Comparison of ENCODE assay signal across 26 cellular contexts in the genomic region with DNA sequence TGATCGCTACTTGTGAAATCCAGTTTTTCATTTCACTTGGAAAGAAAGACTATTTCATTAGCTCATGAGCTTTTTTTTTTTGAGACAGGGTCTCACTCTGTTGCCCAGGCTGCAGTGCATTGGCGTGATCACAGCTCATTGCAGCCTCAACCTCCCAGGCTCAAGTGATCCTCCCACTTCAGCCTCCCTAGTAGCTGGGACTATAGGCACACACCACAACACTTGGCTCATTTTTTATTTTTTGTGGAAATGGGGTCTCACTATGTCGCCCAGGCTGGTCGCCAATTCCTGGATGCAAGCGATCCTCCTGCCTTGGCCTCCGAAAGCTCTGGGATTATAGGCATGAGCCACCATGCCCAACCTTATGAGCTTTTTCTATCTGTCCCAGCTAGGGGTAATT.
"Had no signal": no experiment of that assay in that cellular context is flagged by ENCODE, and none has a peak within 500 bp of the region (broad histone marks: within the 10 kb centered on the region; RNA-seq: fewer than 3 reads in every experiment).

No MANE protein-coding gene starts in this region.

- H3K27me3 ChIP-seq: foreskin keratinocyte, gastroesophageal sphincter, heart right ventricle, neural progenitor cell, sigmoid colon, testis, tibial artery, upper lobe of left lung, uterus had no signal

- H3K27me3 Mint-ChIP-seq: naive thymus-derived CD4-positive, alpha-beta T cell; progenitor cell of endocrine pancreas; stimulated activated memory B cell treated with anti-CD40 and anti-IgM and Interleukin-4, amounts not matched to agents 10 μg/mL and 1 μg/mL and 100 μg/mL, for 72 hours had no signal

- H3K36me3 ChIP-seq: gastroesophageal sphincter, heart right ventricle, left lung, neural progenitor cell, sigmoid colon, tibial artery, upper lobe of left lung, uterus had no signal

- H2AFZ ChIP-seq: neural progenitor cell had no signal

- H3K9me3 Mint-ChIP-seq: endodermal cell, nephron, neural progenitor cell had no signal

- H3K4me3 Mint-ChIP-seq: endodermal cell; naive thymus-derived CD4-positive, alpha-beta T cell; nephron; neural progenitor cell; stimulated activated memory B cell treated with anti-CD40 and anti-IgM and Interleukin-4, amounts not matched to agents 10 μg/mL and 1 μg/mL and 100 μg/mL, for 72 hours had no signal

- H3K79me2 ChIP-seq: parathyroid adenoma had no signal

- H3K4me2 ChIP-seq: neural progenitor cell had no signal

- DNase-seq: effector CD8-positive, alpha-beta T cell; endodermal cell; foreskin keratinocyte; heart right ventricle; hippocampal formation; left cardiac atrium; left lung; mesenchymal stem cell; midbrain; naive thymus-derived CD4-positive, alpha-beta T cell; sigmoid colon; stimulated activated CD4-positive, alpha-beta T cell treated with anti-CD3 and anti-CD28 coated beads, Interleukin-4, amount 100 ng/mL, for 4 hours; stimulated activated naive CD8-positive, alpha-beta T cell treated with anti-CD3 and anti-CD28 coated beads, Interleukin-15, Interleukin-2, amounts not matched to agents 100 U/mL and 50 U/mL, for 24 hours; substantia nigra; testis; tibial artery; upper lobe of left lung; uterus had no signal

- H3K4me3 ChIP-seq: gastroesophageal sphincter, heart right ventricle, left lung, neural progenitor cell, sigmoid colon, testis, tibial artery, upper lobe of left lung, uterus had no signal

- H3K36me3 Mint-ChIP-seq: neural progenitor cell; stimulated activated memory B cell treated with anti-CD40 and anti-IgM and Interleukin-4, amounts not matched to agents 10 μg/mL and 1 μg/mL and 100 μg/mL, for 72 hours had no signal

- ATAC-seq: esophagus mucosa; foreskin keratinocyte; gastroesophageal sphincter; heart right ventricle; left cardiac atrium; left lung; naive thymus-derived CD4-positive, alpha-beta T cell; stimulated activated memory B cell treated with anti-CD40 and anti-IgM and Interleukin-4, amounts not matched to agents 10 μg/mL and 1 μg/mL and 100 μg/mL, for 72 hours; stimulated activated naive CD8-positive, alpha-beta T cell treated with anti-CD3 and anti-CD28 coated beads, Interleukin-15, Interleukin-2, amounts not matched to agents 100 U/mL and 50 U/mL, for 24 hours had no signal

- H3K4me1 ChIP-seq: gastroesophageal sphincter, parathyroid adenoma, testis, tibial artery, upper lobe of left lung, uterus had no signal

- H3K27ac Mint-ChIP-seq: endodermal cell, progenitor cell of endocrine pancreas had no signal

- H3K9me3 ChIP-seq: gastroesophageal sphincter, heart right ventricle, left lung, sigmoid colon, testis, tibial artery, upper lobe of left lung, uterus had no signal

- H3K9ac ChIP-seq: neural progenitor cell, parathyroid adenoma had no signal

- H3K27ac ChIP-seq: epithelial cell of prostate, foreskin keratinocyte, gastroesophageal sphincter, left lung, neural progenitor cell, parathyroid adenoma, sigmoid colon, testis, tibial artery, upper lobe of left lung, uterus had no signal
